Comparison of ENCODE assay signal across 7 cellular contexts in the genomic region with DNA sequence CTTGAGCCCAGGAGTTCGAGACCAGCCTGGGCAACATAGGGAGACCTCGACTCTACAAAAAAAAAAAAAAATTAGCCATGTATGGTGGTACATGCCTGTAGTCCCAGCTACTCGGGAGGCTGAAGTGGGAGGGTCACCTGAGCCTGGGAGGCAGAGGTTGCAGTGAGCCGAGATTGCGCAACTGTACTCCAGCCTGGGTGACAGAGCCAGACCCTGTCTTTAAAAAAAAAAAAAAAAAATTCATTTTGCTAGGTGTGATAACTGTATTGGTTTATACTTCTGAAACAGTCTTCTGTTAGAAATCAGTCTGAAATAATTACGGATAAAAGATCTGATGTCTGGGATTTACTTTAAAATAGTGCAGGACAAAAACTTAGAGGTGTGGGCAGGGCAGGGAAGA. TPM values are rescaled to one million over a fixed set of nuclear protein-coding genes. Genes with fewer than 3 reads are reported as not detected.
A peak's percentile ranks its signal among the peaks of the same experiment; 100 is the strongest.
DNase-seq lines count a peak whose midpoint lies in the region; TF ChIP-seq lines count a peak whose summit lies in the region.
"Not testable (repeated sequence)": the region's sequence is repeated elsewhere in the genome, so short reads cannot be mapped to it uniquely, and the experiment has no call there.
"Had no signal": no experiment of that assay in that cellular context is flagged by ENCODE, and none has a peak within 500 bp of the region (broad histone marks: within the 10 kb centered on the region; RNA-seq: fewer than 3 reads in every experiment).

No MANE protein-coding gene starts in this region.

- not testable (repeated sequence) for TF ChIP-seq EP300 in esophagus muscularis mucosa (IDR thresholded peaks at IDR 0.05)

- DNase-seq in HFFc6; esophagus muscularis mucosa (ENCODE audit: extremely low spot score); neural crest cell (ENCODE audit: low read depth, low spot score); uterus: not testable (repeated sequence)

- H3K9me3 Mint-ChIP-seq in HFFc6, neural crest cell: not testable (repeated sequence)

- H3K27ac ChIP-seq in esophagus muscularis mucosa (replicated peaks in 1 of 4) (peak overlapping the region; percentile 71 to 79 (median 76)), uterus (peak overlapping the region; percentile 61 to 66)

- 85% methylated on average over 6 of the region's 6 CpGs for WGBS in esophagus muscularis mucosa

- H3K36me3 ChIP-seq in esophagus muscularis mucosa = peaks cover 14 to 28% (median 21%) of the 10 kb centered on the region in 4 donors
- not testable (repeated sequence) for H3K36me3 ChIP-seq in uterus

- not testable (repeated sequence) for H3K4me3 ChIP-seq in esophagus muscularis mucosa, uterus

- H3K27me3 Mint-ChIP-seq in HFFc6 (ENCODE audit: insufficient read depth); neural crest cell (ENCODE audit: low read depth): not testable (repeated sequence)

- not testable (repeated sequence) for H3K36me3 Mint-ChIP-seq in HFFc6 (ENCODE audit: low read depth); neural crest cell (ENCODE audit: low read depth)

- H3K4me1 ChIP-seq in esophagus muscularis mucosa = peaks cover 0 to 55% (median 49%) of the 10 kb centered on the region in 4 donors
- H3K4me1 ChIP-seq in uterus = not testable (repeated sequence)

- H3K9me3 ChIP-seq in esophagus muscularis mucosa, uterus: not testable (repeated sequence)

- not testable (repeated sequence) for H3K4me3 Mint-ChIP-seq in HFFc6
- H3K4me3 Mint-ChIP-seq in neural crest cell = peak overlapping the region; percentile 47

- not testable (repeated sequence) for H3K27me3 ChIP-seq in esophagus muscularis mucosa, uterus

- TF ChIP-seq CTCF in HFFc6 (IDR thresholded peaks at IDR 0.05); esophagus muscularis mucosa (IDR thresholded peaks at IDR 0.05); neural crest cell (conservative IDR thresholded peaks at IDR 0.05); uterus (IDR thresholded peaks at IDR 0.05): not testable (repeated sequence)

- intact Hi-C loops in esophagus muscularis mucosa (cut with DNase I); uterus (cut with DNase I; ENCODE audit: low total_unique reads): not testable (repeated sequence)

- H3K27ac Mint-ChIP-seq in HFFc6 = peak overlapping the region; percentile 57
- H3K27ac Mint-ChIP-seq in neural crest cell (ENCODE audit: unreplicated experiment) = not testable (repeated sequence)

- H3K4me1 Mint-ChIP-seq in HFFc6 (ENCODE audit: low read depth) = peaks cover 21% of the 10 kb centered on the region
- not testable (repeated sequence) for H3K4me1 Mint-ChIP-seq in neural crest cell

- not testable (repeated sequence) for TF ChIP-seq POLR2A in esophagus muscularis mucosa (IDR thresholded peaks at IDR 0.05; ENCODE audit: low read depth); uterus (IDR thresholded peaks at IDR 0.05)

RNA-seq across cellular contexts. Expression of gene CLIP3, which starts 8.4 kb away (rescaled TPM):
- 10 to 100 TPM; 62.2 to 93.1 (median 83.9) TPM for total RNA-seq in HFFc6 (2021; fragmentation: NEBNext Ultra II Directional; extraction: Animal tissue kit (Norgen Biotek cat#: 25700))
- 10 to 100 TPM; 39.9 to 73.3 (median 51.4) TPM for total RNA-seq in esophagus muscularis mucosa
- 33.1 and 37.6 TPM in 2 replicates for total RNA-seq in neural crest cell
- total RNA-seq in uterus = 10 to 100 TPM in 3 of 4 donors, 1 to 10 TPM in 1; 4.4 to 82.5 (median 34.8) TPM

RNA-seq across cellular contexts. Expression of gene THAP8, which starts 13.0 kb away (rescaled TPM):
- 1 to 10 TPM; 5.2 to 6.4 (median 5.5) TPM for total RNA-seq in HFFc6 (2021; fragmentation: NEBNext Ultra II Directional; extraction: Animal tissue kit (Norgen Biotek cat#: 25700))
- total RNA-seq in esophagus muscularis mucosa (10 to 100 TPM in 2 of 4 donors, 1 to 10 TPM in 2; 6.3 to 21.3 (median 12.1) TPM), neural crest cell (9.4 and 9.8 TPM in 2 replicates), uterus (1 to 10 TPM in 3 of 4 donors, not detected in 1; 4.6 to 6.5 (median 6.2) TPM)
- total RNA-seq: ascending aorta had no signal

RNA-seq across cellular contexts. Expression of gene WDR62, which starts 13.6 kb away (rescaled TPM):
- total RNA-seq in HFFc6 (2021; fragmentation: NEBNext Ultra II Directional; extraction: Animal tissue kit (Norgen Biotek cat#: 25700)) = 10 to 100 TPM in 5 of 6 experiments, 1 to 10 TPM in 1; 6.5 to 13.8 (median 13.0) TPM
- total RNA-seq in esophagus muscularis mucosa (under 1 TPM in 3 of 4 donors, not detected in 1; 0.26 to 0.52 (median 0.50) TPM), neural crest cell (34.2 and 35.3 TPM in 2 replicates), uterus (1 to 10 TPM in 2 of 4 donors, not detected in 2; 2.4 to 5.8 TPM)
- total RNA-seq: ascending aorta had no signal

RNA-seq across cellular contexts. Expression of gene ALKBH6, which starts 27.1 kb away (rescaled TPM):
- total RNA-seq in HFFc6 (2021; fragmentation: NEBNext Ultra II Directional; extraction: Animal tissue kit (Norgen Biotek cat#: 25700)) = 10 to 100 TPM; 25.3 to 31.5 (median 28.5) TPM
- 10 to 100 TPM; 27.0 to 43.6 (median 35.5) TPM for total RNA-seq in esophagus muscularis mucosa
- 21.7 and 23.7 TPM in 2 replicates for total RNA-seq in neural crest cell
- 10 to 100 TPM; 10.0 to 18.5 (median 17.0) TPM for total RNA-seq in uterus

RNA-seq across cellular contexts. Expression of gene SYNE4, which starts 32.5 kb away (rescaled TPM):
- total RNA-seq in HFFc6 (2021; fragmentation: NEBNext Ultra II Directional; extraction: Animal tissue kit (Norgen Biotek cat#: 25700)) = under 1 TPM; 0.07 to 0.40 (median 0.29) TPM
- total RNA-seq in esophagus muscularis mucosa (1 to 10 TPM in 1 of 4 donors, not detected in 3; 1.3 TPM), neural crest cell (0.30 and 0.54 TPM in 2 replicates), uterus (1 to 10 TPM in 1 of 4 donors, under 1 TPM in 1, not detected in 2; 0.24 to 1.7 TPM)
- total RNA-seq: ascending aorta, fibroblast of villous mesenchyme, mesenteric fat pad had no signal
